8 cellular contexts compared by ENCODE assay signal in genomic region chr2:70994445-70995226, GRCh38. TPM values are rescaled to one million over a fixed set of nuclear protein-coding genes. Genes with fewer than 3 reads are reported as not detected.
A peak's percentile ranks its signal among the peaks of the same experiment; 100 is the strongest.
DNase-seq lines count a peak whose midpoint lies in the region; ATAC-seq lines count a peak whose summit lies in the region.

TEX261 (minus strand) TSS chr2:70994873; CDS start chr2:70994757, 116 bp downstream.

- H3K4me1 Mint-ChIP-seq in CD4-positive, alpha-beta memory T cell: peaks cover 24 to 40% (median 32%) of the 10 kb centered on the region in 4 donors
- peaks cover 45% of the 10 kb centered on the region for H3K4me1 Mint-ChIP-seq in activated CD8-positive, alpha-beta T cell treated with anti-CD3 and anti-CD28 coated beads, Interleukin-2, amount 10 ng/mL, durations not matched to agents 7 days and 5 days (ENCODE audit: low read depth)

- H3K9me3 Mint-ChIP-seq in CD4-positive, alpha-beta memory T cell: no peaks in the 10 kb centered on the region
- H3K9me3 Mint-ChIP-seq in activated CD8-positive, alpha-beta T cell treated with anti-CD3 and anti-CD28 coated beads, Interleukin-2, amount 10 ng/mL, durations not matched to agents 7 days and 5 days (ENCODE audit: insufficient read depth): no peaks in the 10 kb centered on the region

- H3K27ac Mint-ChIP-seq in CD4-positive, alpha-beta memory T cell: peak within 1 kb of the TSS; percentile 91 to 98 (median 95)
- H3K27ac Mint-ChIP-seq in activated CD8-positive, alpha-beta T cell treated with anti-CD3 and anti-CD28 coated beads, Interleukin-2, amount 10 ng/mL, durations not matched to agents 7 days and 5 days: peak within 1 kb of the TSS; percentile 93

- POLR2A ChIA-PET in CD4-positive, alpha-beta memory T cell (lab: Charles Lee; ENCODE audit: partially characterized antibody): interaction anchor here (0.5 to 1.5 kb wide), 5 partner anchors 10 to 135 kb away, joined by 3 to 6 read pairs (median 4); partner anchors contain the start of genes ANKRD53, MCEE and NAGK
- POLR2A ChIA-PET in activated CD8-positive, alpha-beta T cell treated with anti-CD3 and anti-CD28 coated beads, Interleukin-2, amount 10 ng/mL, durations not matched to agents 7 days and 5 days (lab: Charles Lee): no interaction called here

- peak within 1 kb of the TSS; percentile 81 for H3K27ac ChIP-seq in CD4-positive, alpha-beta memory T cell (ENCODE audit: low read depth, low read length)
- no peak within 1 kb of the TSS for H3K27ac ChIP-seq in ectodermal cell (ENCODE audit: insufficient read depth, low read depth, low read length, poor library complexity, severe bottlenecking)

- H3K4me1 ChIP-seq in CD4-positive, alpha-beta memory T cell (ENCODE audit: insufficient read depth, low read length): peaks cover 26% of the 10 kb centered on the region
- H3K4me1 ChIP-seq in ectodermal cell (ENCODE audit: control insufficient read depth, insufficient read depth, low read length): peaks cover 9% of the 10 kb centered on the region

- ATAC-seq in GM19395 (IDR thresholded peaks at IDR 0.05; ENCODE audit: unreplicated experiment) (peak; percentile 95), HG03558 (IDR thresholded peaks at IDR 0.05; ENCODE audit: extremely low read depth, unreplicated experiment) (peak; percentile 96)
- ATAC-seq in activated CD8-positive, alpha-beta T cell treated with anti-CD3 and anti-CD28 coated beads, Interleukin-2, amount 10 ng/mL, durations not matched to agents 7 days and 5 days: peak; percentile 97

- H3K36me3 ChIP-seq in CD4-positive, alpha-beta memory T cell (ENCODE audit: insufficient read depth, low read length): peaks cover 16% of the 10 kb centered on the region
- no peaks in the 10 kb centered on the region for H3K36me3 ChIP-seq in ectodermal cell (ENCODE audit: control insufficient read depth, insufficient read depth, low read length)

- H3K4me3 Mint-ChIP-seq in CD4-positive, alpha-beta memory T cell: peak within 1 kb of the TSS; percentile 95 to 99 (median 96)
- peak within 1 kb of the TSS; percentile 90 for H3K4me3 Mint-ChIP-seq in activated CD8-positive, alpha-beta T cell treated with anti-CD3 and anti-CD28 coated beads, Interleukin-2, amount 10 ng/mL, durations not matched to agents 7 days and 5 days

- intact Hi-C loops in CD4-positive, alpha-beta memory T cell (cut with micrococcal nuclease): loop anchor here (1.0 to 2.0 kb wide), 6 partner anchors 9 to 690 kb away; partner anchors contain the start of genes NAGK and PAIP2B

- DNase-seq in CD4-positive, alpha-beta memory T cell: peak; percentile 88 to 91 (median 89)
- DNase-seq in NCI-H82 treated with DMSO at 0.1 percent for 48 hours (lab: John Stamatoyannopoulos, UW; ENCODE audit: unreplicated experiment) (peak; percentile 74), lung microvascular endothelial cell (ENCODE audit: low read depth in 2 of 2) (peak; percentile 89 to 93)
- DNase-seq in activated CD8-positive, alpha-beta T cell treated with anti-CD3 and anti-CD28 coated beads, Interleukin-2, amount 10 ng/mL, durations not matched to agents 7 days and 5 days: peak; percentile 91
- DNase-seq in stimulated activated CD4-positive, alpha-beta T cell treated with anti-CD3 and anti-CD28 coated beads, TNF-alpha, amount 100 ng/mL, for 48 hours (ENCODE audit: low read depth in 3 of 3): peak; percentile 85 to 91 (median 90)

- no peaks in the 10 kb centered on the region for H3K27me3 ChIP-seq in CD4-positive, alpha-beta memory T cell (ENCODE audit: insufficient read depth, low read length)
- H3K27me3 ChIP-seq in ectodermal cell (ENCODE audit: control insufficient read depth, insufficient read depth, low read length, poor library complexity, severe bottlenecking): peaks cover 31% of the 10 kb centered on the region

- H3K27me3 Mint-ChIP-seq in CD4-positive, alpha-beta memory T cell: no peaks in the 10 kb centered on the region
- no peaks in the 10 kb centered on the region for H3K27me3 Mint-ChIP-seq in activated CD8-positive, alpha-beta T cell treated with anti-CD3 and anti-CD28 coated beads, Interleukin-2, amount 10 ng/mL, durations not matched to agents 7 days and 5 days (ENCODE audit: low read depth)

- no peaks in the 10 kb centered on the region for H3K9me3 ChIP-seq in CD4-positive, alpha-beta memory T cell (ENCODE audit: control insufficient read depth in 1 of 2, low read length in 2 of 2)
- no peaks in the 10 kb centered on the region for H3K9me3 ChIP-seq in ectodermal cell (ENCODE audit: control insufficient read depth, low read length)

- peaks cover 15 to 30% of the 10 kb centered on the region in 2 donors for H3K36me3 Mint-ChIP-seq in CD4-positive, alpha-beta memory T cell
- peaks cover 19% of the 10 kb centered on the region for H3K36me3 Mint-ChIP-seq in activated CD8-positive, alpha-beta T cell treated with anti-CD3 and anti-CD28 coated beads, Interleukin-2, amount 10 ng/mL, durations not matched to agents 7 days and 5 days (ENCODE audit: low read depth)

- CTCF ChIA-PET in CD4-positive, alpha-beta memory T cell (lab: Charles Lee; ENCODE audit: partially characterized antibody): interaction anchor here (2.3 kb wide), 1 partner anchor 10 kb away, joined by 11 read pairs; no protein-coding TSS in a partner anchor
- CTCF ChIA-PET in activated CD8-positive, alpha-beta T cell treated with anti-CD3 and anti-CD28 coated beads, Interleukin-2, amount 10 ng/mL, durations not matched to agents 7 days and 5 days (lab: Charles Lee): interaction anchor here (1.2 to 2.9 kb wide), 2 partner anchors 10 to 30 kb away, joined by 4 to 19 read pairs; no protein-coding TSS in a partner anchor

- peak within 1 kb of the TSS; percentile 68 to 87 for H3K4me3 ChIP-seq in CD4-positive, alpha-beta memory T cell (ENCODE audit: low read length in 2 of 2)
- peak within 1 kb of the TSS; percentile 90 for H3K4me3 ChIP-seq in ectodermal cell (ENCODE audit: insufficient read depth, low read depth, low read length)

- WGBS in ectodermal cell, 2 experiments: 0 to 1% methylated on average over 87 of the region's 87 CpGs

RNA-seq across cellular contexts. Expression of gene TEX261, which starts in this region (rescaled TPM):
- total RNA-seq in CD4-positive, alpha-beta memory T cell: 10 to 100 TPM; 61.1 to 70.0 TPM
- polyA plus RNA-seq in CD4-positive, alpha-beta memory T cell: 10 to 100 TPM; 39.6 to 43.0 TPM
- 10 to 100 TPM; 55.9 to 59.4 TPM for total RNA-seq in activated CD8-positive, alpha-beta T cell treated with anti-CD3 and anti-CD28 coated beads, Interleukin-2, amount 10 ng/mL, durations not matched to agents 7 days and 5 days
- polyA plus RNA-seq in ectodermal cell (2013, experiment 1 of 4): 34.0 TPM
- polyA plus RNA-seq in ectodermal cell (2013, experiment 2 of 4): 35.9 TPM
- polyA plus RNA-seq in ectodermal cell (2013, experiment 3 of 4): 25.8 TPM
- polyA plus RNA-seq in ectodermal cell (2013, experiment 4 of 4): 30.7 TPM
- total RNA-seq in lung microvascular endothelial cell: 21.6 and 26.0 TPM in 2 replicates
